In genomic region chr1:178301141-178301540, GRCh38 we compare ENCODE assay signal across 19 cellular contexts.
"Had no signal": no experiment of that assay in that cellular context is flagged by ENCODE, and none has a peak within 500 bp of the region (broad histone marks: within the 10 kb centered on the region; RNA-seq: fewer than 3 reads in every experiment).

No MANE protein-coding gene starts in this region.

- H3K36me3 ChIP-seq: thoracic aorta, upper lobe of left lung, uterus had no signal

- DNase-seq: effector CD4-positive, alpha-beta T cell; endodermal cell; foreskin keratinocyte; kidney; left cardiac atrium; left ventricle myocardium superior; mesendoderm; naive thymus-derived CD4-positive, alpha-beta T cell; nephron progenitor cell; stimulated activated CD4-positive, alpha-beta T cell treated with anti-CD3 and anti-CD28 coated beads, Interleukin-2, amount 100 ng/mL, for 24 hours; stimulated activated CD4-positive, alpha-beta T cell treated with anti-CD3 and anti-CD28 coated beads, Interleukin-4, amount 100 ng/mL, for 4 hours; stimulated activated naive B cell treated with anti-CD40 and anti-IgM and Interleukin-4, amounts not matched to agents 10 μg/mL and 1 μg/mL and 100 μg/mL, for 72 hours; stimulated activated naive CD8-positive, alpha-beta T cell treated with anti-CD3 and anti-CD28 coated beads, Interleukin-15, amount 100 ng/mL, for 72 hours; upper lobe of left lung; uterus had no signal

- H3K4me1 ChIP-seq: uterus had no signal

- H3K9me3 ChIP-seq: thoracic aorta, upper lobe of left lung, uterus had no signal

- ATAC-seq: foreskin keratinocyte; left cardiac atrium; left ventricle myocardium superior; naive thymus-derived CD4-positive, alpha-beta T cell; sciatic nerve; stimulated activated naive B cell treated with anti-CD40 and anti-IgM and Interleukin-4, amounts not matched to agents 10 μg/mL and 1 μg/mL and 100 μg/mL, for 72 hours; stimulated activated naive CD8-positive, alpha-beta T cell treated with anti-CD3 and anti-CD28 coated beads, Interleukin-15, amount 100 ng/mL, for 72 hours had no signal

- H3K27ac ChIP-seq: coronary artery, foreskin keratinocyte, thoracic aorta, upper lobe of left lung, uterus had no signal

- H3K4me3 ChIP-seq: coronary artery, lung, thoracic aorta, upper lobe of left lung, uterus had no signal

- H3K27me3 ChIP-seq: foreskin keratinocyte, upper lobe of left lung, uterus had no signal
